9 cellular contexts compared by ENCODE assay signal in genomic region chr10:5895804-5896203, GRCh38. TPM values are rescaled to one million over a fixed set of nuclear protein-coding genes. Genes with fewer than 3 reads are reported as not detected.
DNase-seq lines count a peak whose midpoint lies in the region; ATAC-seq, FAIRE-seq and TF ChIP-seq lines count a peak whose summit lies in the region.
"Had no signal": no experiment of that assay in that cellular context is flagged by ENCODE, and none has a peak within 500 bp of the region (broad histone marks: within the 10 kb centered on the region; RNA-seq: fewer than 3 reads in every experiment).

No MANE protein-coding gene starts in this region.

- in situ Hi-C loops in K562 (cut with MboI) = no loop called here

- H3K27ac ChIP-seq in K562 (ENCODE audit: extremely low read depth, low read depth, low read length) (peak overlapping the region; percentile 82), vagina (no peak overlapping the region)

- TF ChIP-seq EP300 in K562 (IDR thresholded peaks at IDR 0.05; ENCODE audit: low read length) = no peak

- H3K79me2 ChIP-seq in K562 (ENCODE audit: control insufficient read depth, insufficient read depth, low read length) = peaks cover 98% of the 10 kb centered on the region

- peaks cover 3% of the 10 kb centered on the region; the same call in 1 of the 2 replicates for H3K9me3 ChIP-seq in K562 (replicated peaks; ENCODE audit: control insufficient read depth, insufficient read depth, low read depth, low read length)
- no peaks in the 10 kb centered on the region for H3K9me3 ChIP-seq in vagina

- H3K36me3 ChIP-seq in K562 (ENCODE audit: control insufficient read depth, insufficient read depth, low read length) (peaks cover 78% of the 10 kb centered on the region), vagina (peaks cover 0 to 28% of the 10 kb centered on the region in 2 donors)

- H3K4me3 ChIP-seq in K562 = no peak overlapping the region
- H3K4me3 ChIP-seq in vagina = no peak overlapping the region

- no peaks in the 10 kb centered on the region for H3K27me3 ChIP-seq in K562 (ENCODE audit: control insufficient read depth in 2 of 2, insufficient read depth in 2 of 2, low read length in 2 of 2)
- H3K27me3 ChIP-seq in vagina = no peaks in the 10 kb centered on the region

- no peak for TF ChIP-seq POLR2A in GM12892 (IDR thresholded peaks at IDR 0.05; ENCODE audit: low read depth, low read length)
- no peak for TF ChIP-seq POLR2A in K562 (conservative IDR thresholded peaks at IDR 0.05)
- no peak for TF ChIP-seq POLR2A in vagina (IDR thresholded peaks at IDR 0.05)

- H3K4me2 ChIP-seq in K562 (ENCODE audit: insufficient read depth, low read length) = peak overlapping the region; percentile 70

- H3K4me1 ChIP-seq in K562 (replicated peaks in 1 of 2; ENCODE audit: control insufficient read depth in 2 of 2, insufficient read depth in 2 of 2, low read length in 2 of 2) (peaks cover 47 to 73% of the 10 kb centered on the region in 2 experiments), vagina (peaks cover 22% of the 10 kb centered on the region)

- intact Hi-C loops in K562 (cut with micrococcal nuclease) = no loop called here
- intact Hi-C loops in vagina (cut with DNase I) = no loop called here

- ATAC-seq in GM19397 (IDR thresholded peaks at IDR 0.05; ENCODE audit: unreplicated experiment) (peak; percentile 74), HG03095 (IDR thresholded peaks at IDR 0.05; ENCODE audit: unreplicated experiment) (peak; percentile 63), K562 (no peak; the same call in 2 of the 3 replicates)

- no peak for TF ChIP-seq RAD21 in K562 (CRISPR knock-in tag; conservative IDR thresholded peaks at IDR 0.05 in 1 of 2, IDR thresholded peaks at IDR 0.05 in 1 of 2)

- peak; percentile 82 for FAIRE-seq in GM12892 (lab: Jason Lieb, UNC)
- FAIRE-seq in K562 (lab: Jason Lieb, UNC) = no peak
- no peak for FAIRE-seq in D721Med (lab: Jason Lieb, UNC)

- TF ChIP-seq CTCF in K562 (IDR thresholded peaks at IDR 0.05 in 2 of 3, conservative IDR thresholded peaks at IDR 0.05 in 1 of 3; ENCODE audit: insufficient read depth in 2 of 3, low read depth in 1 of 3, low read length in 3 of 3) (no peak), D721Med (IDR thresholded peaks at IDR 0.05; ENCODE audit: insufficient read depth, missing control alignments) (no peak), vagina (IDR thresholded peaks at IDR 0.05) (no peak)

- no TSS peak for BruUV-seq in K562 (replicated peaks; lab: Mats Ljungman, UMichigan)

- peaks cover 15% of the 10 kb centered on the region; the same call in 1 of the 2 replicates for H4K20me1 ChIP-seq in K562 (replicated peaks; ENCODE audit: control insufficient read depth, insufficient read depth, low read length)

- H2AFZ ChIP-seq in K562 (ENCODE audit: low read depth, low read length) = no peak overlapping the region

- H3K9me1 ChIP-seq in K562 (ENCODE audit: control insufficient read depth, insufficient read depth, low read length) = peaks cover 3% of the 10 kb centered on the region

- peak overlapping the region; percentile 22 to 77; a peak in 2 of 4 replicates for H3K9ac ChIP-seq in K562 (ENCODE audit: insufficient read depth in 1 of 2, low read depth in 2 of 2, low read length in 2 of 2)

- CTCF ChIA-PET in K562 (lab: Yijun Ruan, JAX; ENCODE audit: low intra/inter-chr PET ratio) = no interaction called here

- DNase-seq in GM12892 (ENCODE audit: insufficient read length) (peak; percentile 39), K562 (ENCODE audit: extremely low read depth in 1 of 4, low spot score in 3 of 4) (no peak), NCI-H82 (lab: John Stamatoyannopoulos, UW) (no peak), D721Med (ENCODE audit: insufficient read length, low spot score) (no peak), CD1c-positive myeloid dendritic cell (ENCODE audit: extremely low spot score) (no peak), vagina (ENCODE audit: extremely low spot score in 2 of 2) (no peak)
- DNase-seq: foreskin fibroblast had no signal

- 43% methylated on average over 9 of the region's 9 CpGs for WGBS in K562 (ENCODE audit: insufficient coverage, low coverage, missing lambda C conversion rate)

- POLR2A ChIA-PET in K562 (lab: Yijun Ruan, JAX) = interaction anchor here (1.6 kb wide), 1 partner anchor 12 kb away, joined by 7 read pairs; no protein-coding TSS in a partner anchor

TF ChIP-seq in K562, 482 proteins besides CTCF, POLR2A, EP300 and RAD21:
- TF ChIP-seq CREB3 (tag; conservative IDR thresholded peaks at IDR 0.05; ENCODE audit: low read depth) (no peak), RB1 (IDR thresholded peaks at IDR 0.05; ENCODE audit: low read depth) (no peak), POLR2AphosphoS5 (IDR thresholded peaks at IDR 0.05; ENCODE audit: control insufficient read depth, insufficient read depth, low read depth, low read length) (peak; percentile 12; the same call in 1 of the 2 replicates)

RNA-seq across cellular contexts. Expression of gene FBH1, which starts 5.8 kb away (rescaled TPM):
- polyA plus RNA-seq in GM12892 (2012; ENCODE audit: missing spikeins) = 36.3 TPM
- 410 and 519 TPM in 2 replicates for total RNA-seq in K562 (2011; cell fraction: chromatin; rRNA removed; ENCODE audit: low replicate concordance)
- 208 and 256 TPM in 2 replicates for total RNA-seq in K562 (2011; cell fraction: nucleolus; rRNA removed)
- 298 and 374 TPM in 2 replicates for total RNA-seq in K562 (2011; cell fraction: nucleoplasm; rRNA removed)
- total RNA-seq in K562 (2014; rRNA removed) = 80.6 and 87.9 TPM in 2 replicates
- 77.7 and 77.8 TPM in 2 replicates for total RNA-seq in K562 (2014; rRNA removed; fragmentation: Illumina TruSeq; extraction: Trizol)
- 107 and 108 TPM in 2 replicates for total RNA-seq in K562 (2015; rRNA removed; fragmentation: Illumina TruSeq; extraction: Trizol)
- 93.5 and 95.1 TPM in 2 replicates for total RNA-seq in K562 (2021)
- 85.6 and 89.2 TPM in 2 replicates for polyA plus RNA-seq in K562 (2011; rRNA removed)
- polyA plus RNA-seq in K562 (2011; cell fraction: cytosol; rRNA removed) = 69.8 and 73.7 TPM in 2 replicates
- polyA plus RNA-seq in K562 (2011; cell fraction: nucleus; rRNA removed) = 239 and 245 TPM in 2 replicates
- polyA plus RNA-seq in K562 (2012) = 54.6 and 57.0 TPM in 2 replicates
- 66.3 and 70.1 TPM in 2 replicates for polyA plus RNA-seq in K562 (2014; fragmentation: Illumina TruSeq; extraction: Trizol)
- polyA plus RNA-seq in K562 (2014; fragmentation: Nextera tagmentation; extraction: Ambion mirVana) = 10 to 100 TPM; 13.4 to 23.4 TPM
- 69.7 and 73.1 TPM in 2 replicates for polyA plus RNA-seq in K562 (2014; rRNA removed)
- 138 and 191 TPM in 2 replicates for polyA minus RNA-seq in K562 (2011; rRNA and poly(A)+ RNA removed)
- 70.7 and 86.7 TPM in 2 replicates for polyA minus RNA-seq in K562 (2011; cell fraction: cytosol; rRNA and poly(A)+ RNA removed)
- polyA minus RNA-seq in K562 (2011; cell fraction: nucleus; rRNA and poly(A)+ RNA removed) = 79.0 and 120 TPM in 2 replicates
- total RNA-seq in vagina = 108 TPM

RNA-seq across cellular contexts. Expression of gene ANKRD16, which starts 6.1 kb away (rescaled TPM):
- 3.7 TPM for polyA plus RNA-seq in GM12892 (2012; ENCODE audit: missing spikeins)
- 39.2 and 65.1 TPM in 2 replicates for total RNA-seq in K562 (2011; cell fraction: chromatin; rRNA removed; ENCODE audit: low replicate concordance)
- total RNA-seq in K562 (2011; cell fraction: nucleolus; rRNA removed) = 44.0 and 45.9 TPM in 2 replicates
- total RNA-seq in K562 (2011; cell fraction: nucleoplasm; rRNA removed) = 34.3 and 35.3 TPM in 2 replicates
- total RNA-seq in K562 (2014; rRNA removed) (14.6 and 17.8 TPM in 2 replicates), K562 (2014; rRNA removed; fragmentation: Illumina TruSeq; extraction: Trizol) (4.1 and 4.2 TPM in 2 replicates), K562 (2015; rRNA removed; fragmentation: Illumina TruSeq; extraction: Trizol) (9.0 and 9.5 TPM in 2 replicates), K562 (2021) (13.9 and 14.2 TPM in 2 replicates), vagina (17.7 TPM)
- polyA plus RNA-seq in K562 (2011; rRNA removed) (16.0 and 21.9 TPM in 2 replicates), K562 (2014; fragmentation: Illumina TruSeq; extraction: Trizol) (8.6 and 8.9 TPM in 2 replicates), K562 (2014; fragmentation: Nextera tagmentation; extraction: Ambion mirVana) (1 to 10 TPM; 1.5 to 2.2 TPM), K562 (2014; rRNA removed) (10.4 and 11.6 TPM in 2 replicates)
- polyA plus RNA-seq in K562 (2011; cell fraction: cytosol; rRNA removed) = 19.2 and 19.7 TPM in 2 replicates
- polyA plus RNA-seq in K562 (2011; cell fraction: nucleus; rRNA removed) = 62.2 and 65.6 TPM in 2 replicates
- 9.1 and 10.1 TPM in 2 replicates for polyA plus RNA-seq in K562 (2012)
- 13.3 and 18.5 TPM in 2 replicates for polyA minus RNA-seq in K562 (2011; rRNA and poly(A)+ RNA removed)
- 6.7 and 11.4 TPM in 2 replicates for polyA minus RNA-seq in K562 (2011; cell fraction: cytosol; rRNA and poly(A)+ RNA removed)
- polyA minus RNA-seq in K562 (2011; cell fraction: nucleus; rRNA and poly(A)+ RNA removed) = 19.4 and 22.5 TPM in 2 replicates
